10 cellular contexts compared by ENCODE assay signal in genomic region chr6:336159-337114, GRCh38. TPM values are rescaled to one million over a fixed set of nuclear protein-coding genes. Genes with fewer than 3 reads are reported as not detected.
DNase-seq lines count a peak whose midpoint lies in the region; ATAC-seq and TF ChIP-seq lines count a peak whose summit lies in the region.
"Had no signal": no experiment of that assay in that cellular context is flagged by ENCODE, and none has a peak within 500 bp of the region (broad histone marks: within the 10 kb centered on the region; RNA-seq: fewer than 3 reads in every experiment).

No MANE protein-coding gene starts in this region.

- peaks cover 18 to 44% (median 32%) of the 10 kb centered on the region in 4 donors for H3K4me1 Mint-ChIP-seq in CD4-positive, alpha-beta memory T cell

- H3K36me3 Mint-ChIP-seq in CD4-positive, alpha-beta memory T cell, result peaks cover 4 to 5% of the 10 kb centered on the region in 2 donors

- WGBS in right lobe of liver (ENCODE audit: insufficient coverage, low coverage, low lambda C conversion rate, missing lambda C conversion rate), result 44% methylated on average over 10 of the region's 10 CpGs

- POLR2A ChIA-PET in CD4-positive, alpha-beta memory T cell (lab: Charles Lee; ENCODE audit: partially characterized antibody), result interaction anchor here (1.1 kb wide), 1 partner anchor 43 kb away, joined by 3 read pairs; no protein-coding TSS in a partner anchor

- H3K4me3 ChIP-seq in HL-60 (replicated peaks; ENCODE audit: insufficient read depth, low read length), result no peak overlapping the region
- no peak overlapping the region for H3K4me3 ChIP-seq in right lobe of liver
- H3K4me3 ChIP-seq in CD4-positive, alpha-beta memory T cell (ENCODE audit: low read length in 2 of 2), result no peak overlapping the region

- H3K9me3 Mint-ChIP-seq in CD4-positive, alpha-beta memory T cell, result peaks cover 0 to 2% (median 0%) of the 10 kb centered on the region in 8 donors

- ATAC-seq in GM18511 (IDR thresholded peaks at IDR 0.05; ENCODE audit: unreplicated experiment) (peak; percentile 50), GM21526 (IDR thresholded peaks at IDR 0.05; ENCODE audit: low FRiP score, unreplicated experiment) (peak; percentile 43), right lobe of liver (peak in 3 of 4 donors; percentile 25 to 30 (median 26))

- no peaks in the 10 kb centered on the region for H3K27me3 Mint-ChIP-seq in CD4-positive, alpha-beta memory T cell

- CTCF ChIA-PET in CD4-positive, alpha-beta memory T cell (lab: Charles Lee; ENCODE audit: partially characterized antibody), result no interaction called here

- H3K27ac Mint-ChIP-seq in CD4-positive, alpha-beta memory T cell, result peak overlapping the region in 2 of 7 donors; percentile 33 to 66

- intact Hi-C loops in right lobe of liver (cut with DNase I), result no loop called here
- intact Hi-C loops in CD4-positive, alpha-beta memory T cell (cut with micrococcal nuclease), result no loop called here

- no peak for TF ChIP-seq POLR2A in right lobe of liver (IDR thresholded peaks at IDR 0.05)

- H3K27me3 ChIP-seq in HL-60 (ENCODE audit: insufficient read depth, poor library complexity, severe bottlenecking), result no peaks in the 10 kb centered on the region
- H3K27me3 ChIP-seq in right lobe of liver, result no peaks in the 10 kb centered on the region
- no peaks in the 10 kb centered on the region for H3K27me3 ChIP-seq in CD4-positive, alpha-beta memory T cell (ENCODE audit: insufficient read depth, low read length)

- peak in 1 of 2 experiments; percentile 78 for DNase-seq in HL-60 (ENCODE audit: low read depth in 1 of 2, low spot score in 1 of 2)
- no peak for DNase-seq in right lobe of liver
- DNase-seq in stimulated activated CD4-positive, alpha-beta T cell treated with anti-CD3 and anti-CD28 coated beads, Interleukin-1b, Interleukin-23, amount 100 ng/mL, for 48 hours, result no peak
- DNase-seq in anterior cingulate cortex (lab: John Stamatoyannopoulos, UW), result no peak
- no peak for DNase-seq in NCI-H526 treated with DMSO at 0.1 percent for 48 hours (lab: John Stamatoyannopoulos, UW)
- DNase-seq in CD4-positive, alpha-beta memory T cell, result no peak
- DNase-seq: Kasumi-1 had no signal

- no peaks in the 10 kb centered on the region for H3K36me3 ChIP-seq in right lobe of liver
- no peaks in the 10 kb centered on the region for H3K36me3 ChIP-seq in CD4-positive, alpha-beta memory T cell (ENCODE audit: insufficient read depth, low read length)

- no peaks in the 10 kb centered on the region for H3K9me3 ChIP-seq in right lobe of liver
- H3K9me3 ChIP-seq in CD4-positive, alpha-beta memory T cell (ENCODE audit: control insufficient read depth in 1 of 2, low read length in 2 of 2), result no peaks in the 10 kb centered on the region

- peak overlapping the region; percentile 48 for H3K27ac ChIP-seq in HL-60 (replicated peaks)
- H3K27ac ChIP-seq in right lobe of liver, result no peak overlapping the region
- no peak overlapping the region for H3K27ac ChIP-seq in CD4-positive, alpha-beta memory T cell (ENCODE audit: low read depth, low read length)

- TF ChIP-seq CTCF in HL-60 (IDR thresholded peaks at IDR 0.05; ENCODE audit: insufficient read depth, low read length) (no peak), right lobe of liver (IDR thresholded peaks at IDR 0.05) (no peak)

- peak overlapping the region in 4 of 8 donors; percentile 2 to 27 (median 10) for H3K4me3 Mint-ChIP-seq in CD4-positive, alpha-beta memory T cell

- H3K4me1 ChIP-seq in right lobe of liver, result peaks cover 0 to 26% (median 6%) of the 10 kb centered on the region in 4 donors
- peaks cover 23% of the 10 kb centered on the region for H3K4me1 ChIP-seq in CD4-positive, alpha-beta memory T cell (ENCODE audit: insufficient read depth, low read length)

RNA-seq across cellular contexts. Expression of gene DUSP22, which starts 44.1 kb away (rescaled TPM):
- 10 to 100 TPM; 20.6 to 24.8 (median 21.3) TPM for total RNA-seq in right lobe of liver
- 10 to 100 TPM; 43.4 to 49.4 TPM for total RNA-seq in CD4-positive, alpha-beta memory T cell
- polyA plus RNA-seq in CD4-positive, alpha-beta memory T cell, result 10 to 100 TPM; 32.8 to 34.4 TPM

RNA-seq across cellular contexts. Expression of gene IRF4, which starts 55.1 kb away (rescaled TPM):
- 1 to 10 TPM in 4 of 6 experiments, under 1 TPM in 2; 0.24 to 5.0 (median 1.6) TPM for total RNA-seq in right lobe of liver
- 1 to 10 TPM; 8.5 to 8.6 TPM for total RNA-seq in CD4-positive, alpha-beta memory T cell
- polyA plus RNA-seq in CD4-positive, alpha-beta memory T cell, result 1 to 10 TPM; 2.7 to 5.7 TPM
- total RNA-seq: renal cortical epithelial cell had no signal
